ENCODE assay signal across 13 cellular contexts in genomic region chr13:40452741-40453665, GRCh38.
DNase-seq lines count a peak whose midpoint lies in the region; ATAC-seq, FAIRE-seq and TF ChIP-seq lines count a peak whose summit lies in the region.
"Had no signal": no experiment of that assay in that cellular context is flagged by ENCODE, and none has a peak within 500 bp of the region (broad histone marks: within the 10 kb centered on the region; RNA-seq: fewer than 3 reads in every experiment).

No MANE protein-coding gene starts in this region.

- H3K9ac ChIP-seq in HepG2 (ENCODE audit: insufficient read depth, low read depth, low read length): no peak overlapping the region
- H3K9ac ChIP-seq: parathyroid adenoma had no signal

- ATAC-seq in HepG2: no peak; the same call in 2 of the 3 replicates
- no peak for ATAC-seq in GM21825 (IDR thresholded peaks at IDR 0.05; ENCODE audit: unreplicated experiment)

- TF ChIP-seq CTCF in astrocyte of the spinal cord (IDR thresholded peaks at IDR 0.05; ENCODE audit: low read depth, low read length) (no peak), HepG2 (CRISPR knock-in tag; IDR thresholded peaks at IDR 0.05) (no peak)

- H3K4me2 ChIP-seq in HepG2 (ENCODE audit: low read depth, low read length): no peak overlapping the region

- DNase-seq in A172 (ENCODE audit: low spot score) (peak; percentile 18), GM03348 (ENCODE audit: low spot score) (peak; percentile 42), astrocyte of the spinal cord (ENCODE audit: low read depth, low spot score) (peak; percentile 48), HepG2 (ENCODE audit: low spot score) (peak; percentile 63), activated T-cell treated with anti-CD3 and anti-CD28 coated beads for 4 hours (no peak), NCI-H1092 (lab: John Stamatoyannopoulos, UW) (no peak), SW 1271 (lab: John Stamatoyannopoulos, UW) (no peak)
- DNase-seq: NCI-H2171 treated with DMSO at 0.1 percent for 48 hours; stimulated activated CD4-positive, alpha-beta T cell treated with anti-CD3 and anti-CD28 coated beads, Interleukin-2, amount 100 ng/mL, for 48 hours; WERI-Rb-1 had no signal

- intact Hi-C loops in HepG2 (cut with micrococcal nuclease; ENCODE audit: unreplicated experiment): no loop called here

- H3K4me3 ChIP-seq in astrocyte of the spinal cord (ENCODE audit: low read depth, low read length): no peak overlapping the region
- no peak overlapping the region for H3K4me3 ChIP-seq in HepG2 (replicated peaks in 1 of 3; ENCODE audit: insufficient read depth in 1 of 3, low read depth in 2 of 3, low read length in 3 of 3)

- H3K4me1 ChIP-seq in HepG2 (ENCODE audit: insufficient read depth, low read length): peaks cover 18% of the 10 kb centered on the region
- H3K4me1 ChIP-seq: parathyroid adenoma had no signal

- POLR2A ChIA-PET in HepG2 (lab: Yijun Ruan, JAX): no interaction called here

- H3K79me2 ChIP-seq in HepG2 (ENCODE audit: insufficient read depth, low read length): no peaks in the 10 kb centered on the region
- H3K79me2 ChIP-seq: parathyroid adenoma had no signal

- no TSS peak for BruUV-seq in HepG2 (replicated peaks; lab: Mats Ljungman, UMichigan)

- 69% methylated on average over 5 of the region's 5 CpGs for WGBS in HepG2 (ENCODE audit: low lambda C conversion rate)

- H4K20me1 ChIP-seq in HepG2 (ENCODE audit: insufficient read depth, low read length): no peaks in the 10 kb centered on the region

- TF ChIP-seq POLR2A in HepG2 (IDR thresholded peaks at IDR 0.05; ENCODE audit: insufficient read depth in 1 of 2, low read depth in 2 of 2, low read length in 2 of 2): no peak

- FAIRE-seq in HepG2 (lab: Jason Lieb, UNC): no peak
- FAIRE-seq: H1 had no signal

- peaks cover 7% of the 10 kb centered on the region; the same call in 1 of the 2 replicates for H3K9me3 ChIP-seq in HepG2 (ENCODE audit: low read length)

- no peaks in the 10 kb centered on the region for H3K27me3 ChIP-seq in HepG2 (ENCODE audit: control insufficient read depth in 1 of 2, insufficient read depth in 2 of 2, low read length in 2 of 2)

- H3K36me3 ChIP-seq in HepG2 (replicated peaks in 1 of 2; ENCODE audit: control insufficient read depth in 1 of 2, insufficient read depth in 2 of 2, low read length in 2 of 2): no peaks in the 10 kb centered on the region
- H3K36me3 ChIP-seq: WERI-Rb-1 had no signal

- TF ChIP-seq EP300 in HepG2 (IDR thresholded peaks at IDR 0.05; ENCODE audit: low read depth in 2 of 2, low read length in 2 of 2) (no peak), HepG2 (CRISPR knock-in tag; IDR thresholded peaks at IDR 0.05; ENCODE audit: borderline replicate concordance) (no peak)

- CTCF ChIA-PET in HepG2 (lab: Yijun Ruan, JAX; ENCODE audit: low intra/inter-chr PET ratio, low total read pairs): no interaction called here

- TF ChIP-seq RAD21 in HepG2 (CRISPR knock-in tag; IDR thresholded peaks at IDR 0.05): no peak

- H2AFZ ChIP-seq in HepG2 (ENCODE audit: low read length): no peak overlapping the region
- H2AFZ ChIP-seq: parathyroid adenoma had no signal

- no peak overlapping the region for H3K27ac ChIP-seq in HepG2 (ENCODE audit: extremely low read length, insufficient read depth, low read length)
- H3K27ac ChIP-seq: parathyroid adenoma, WERI-Rb-1 had no signal

- in situ Hi-C loops in astrocyte of the spinal cord (cut with HindIII; ENCODE audit: low sequenced_read_pairs): no loop called here
- in situ Hi-C loops in HepG2 (cut with HindIII; ENCODE audit: extremely low pct_ligation_motif_present, low pct_unique_long_range_greater_than_20kb): no loop called here

TF ChIP-seq in HepG2, 621 proteins besides CTCF, POLR2A, EP300 and RAD21:
- TF ChIP-seq REPIN1 (CRISPR knock-in tag; IDR thresholded peaks at IDR 0.05; ENCODE audit: borderline replicate concordance, low read depth): no peak
- peak; percentile 38; the same call in 1 of the 2 replicates for TF ChIP-seq SP5 (CRISPR knock-in tag; IDR thresholded peaks at IDR 0.05; ENCODE audit: borderline replicate concordance, low read depth)
- TF ChIP-seq ZNF367 (CRISPR knock-in tag; IDR thresholded peaks at IDR 0.05; ENCODE audit: borderline replicate concordance): no peak
- TF ChIP-seq MBD4 (IDR thresholded peaks at IDR 0.05; ENCODE audit: borderline replicate concordance, low read length): no peak
- no peak for TF ChIP-seq ZNF710 (CRISPR knock-in tag; IDR thresholded peaks at IDR 0.05; ENCODE audit: borderline replicate concordance)
- TF ChIP-seq KLF12 (CRISPR knock-in tag; IDR thresholded peaks at IDR 0.05; ENCODE audit: borderline replicate concordance): no peak
- no peak for TF ChIP-seq STAT6 (CRISPR knock-in tag; IDR thresholded peaks at IDR 0.05; ENCODE audit: borderline replicate concordance)
- no peak for TF ChIP-seq KDM4B (CRISPR knock-in tag; IDR thresholded peaks at IDR 0.05)
- TF ChIP-seq NFYC (CRISPR knock-in tag; IDR thresholded peaks at IDR 0.05): no peak
- peak; percentile 60; the same call in 1 of the 2 replicates for TF ChIP-seq ZNF644 (CRISPR knock-in tag; IDR thresholded peaks at IDR 0.05; ENCODE audit: low read depth)

Comparison
In these comparisons a context has a peak if more than half of its experiments do, and no peak if none do; other contexts are left out.
1. DNase-seq: peak in A172 (single experiment), GM03348 (single experiment), astrocyte of the spinal cord (single experiment) and HepG2 (single experiment); none in activated T-cell treated with anti-CD3 and anti-CD28 coated beads for 4 hours (single experiment), NCI-H1092 (single experiment) and SW 1271 (0 of 2).